In the genomic region with DNA sequence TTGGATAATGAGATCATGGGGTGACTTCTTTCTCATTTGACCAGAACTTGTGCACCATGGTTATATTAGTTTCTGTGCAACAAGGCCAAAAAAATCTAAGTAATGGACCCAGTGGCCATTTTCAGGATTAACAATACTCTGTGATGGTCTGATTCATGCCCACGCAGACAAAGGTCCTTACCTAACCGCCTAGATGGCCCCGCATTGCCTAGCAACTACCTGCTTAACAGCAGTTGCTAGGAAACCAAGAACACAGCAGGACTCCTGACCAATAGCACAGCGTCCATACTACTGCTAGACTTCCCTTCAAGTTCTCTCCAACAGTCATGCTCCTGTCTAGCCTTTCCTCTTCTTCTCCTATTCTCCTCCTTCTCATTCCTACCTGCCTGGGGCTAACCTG, we compare ENCODE assay signal across 11 cellular contexts. TPM values are rescaled to one million over a fixed set of nuclear protein-coding genes. Genes with fewer than 3 reads are reported as not detected.
DNase-seq lines count a peak whose midpoint lies in the region; ATAC-seq, FAIRE-seq and TF ChIP-seq lines count a peak whose summit lies in the region.
"Had no signal": no experiment of that assay in that cellular context is flagged by ENCODE, and none has a peak within 500 bp of the region (broad histone marks: within the 10 kb centered on the region; RNA-seq: fewer than 3 reads in every experiment).

No MANE protein-coding gene starts in this region.

- DNase-seq in AG04450 (ENCODE audit: low read depth, low spot score), result no peak
- peak; percentile 22 for DNase-seq in LHCN-M2 (ENCODE audit: low read depth)
- peak; percentile 41 for DNase-seq in WTC11 (ENCODE audit: low spot score)
- DNase-seq in ovary, result no peak
- no peak for DNase-seq in naive thymus-derived CD4-positive, alpha-beta T cell
- DNase-seq in activated CD4-positive, alpha-beta memory T cell treated with anti-CD3 and anti-CD28 coated beads, Interleukin-2, amount 10 ng/mL, durations not matched to agents 7 days and 5 days, result no peak
- DNase-seq: activated naive CD4-positive, alpha-beta T cell treated with anti-CD3 and anti-CD28 coated beads for 36 hours; NCI-H524 treated with DMSO at 0.1 percent for 48 hours had no signal

- 35 to 40% (median 38%) methylated on average over 4 of the region's 4 CpGs for WGBS in ovary, 3 donors

- H3K4me3 ChIP-seq in AG04450 (ENCODE audit: low read depth, low read length) (no peak overlapping the region), ovary (no peak overlapping the region)
- H3K4me3 ChIP-seq in naive thymus-derived CD4-positive, alpha-beta T cell (ENCODE audit: low read length), result no peak overlapping the region

- TF ChIP-seq CTCF in AG04450 (IDR thresholded peaks at IDR 0.05; ENCODE audit: low read depth, low read length), result no peak
- no peak for TF ChIP-seq CTCF in WTC11 (IDR thresholded peaks at IDR 0.05)
- no peak for TF ChIP-seq CTCF in ovary (IDR thresholded peaks at IDR 0.05)

- H3K27ac ChIP-seq in AG04450 (ENCODE audit: low read depth, low read length) (peak overlapping the region; percentile 97), ovary (no peak overlapping the region)
- no peak overlapping the region for H3K27ac ChIP-seq in naive thymus-derived CD4-positive, alpha-beta T cell (ENCODE audit: low read depth, low read length)
- H3K27ac ChIP-seq: C4-2B had no signal

- CTCF ChIA-PET in AG04450 (lab: Charles Lee), result no interaction called here
- CTCF ChIA-PET in WTC11 (lab: Charles Lee), result no interaction called here
- CTCF ChIA-PET in naive thymus-derived CD4-positive, alpha-beta T cell (lab: Charles Lee), result no interaction called here
- CTCF ChIA-PET in activated CD4-positive, alpha-beta memory T cell treated with anti-CD3 and anti-CD28 coated beads, Interleukin-2, amount 10 ng/mL, durations not matched to agents 7 days and 5 days (lab: Charles Lee), result no interaction called here

- no peaks in the 10 kb centered on the region for H3K9me3 Mint-ChIP-seq in WTC11
- H3K9me3 Mint-ChIP-seq in naive thymus-derived CD4-positive, alpha-beta T cell, result peaks cover 0 to 7% (median 0%) of the 10 kb centered on the region in 11 donors
- no peaks in the 10 kb centered on the region for H3K9me3 Mint-ChIP-seq in activated CD4-positive, alpha-beta memory T cell treated with anti-CD3 and anti-CD28 coated beads, Interleukin-2, amount 10 ng/mL, durations not matched to agents 7 days and 5 days
- H3K9me3 Mint-ChIP-seq: activated naive CD4-positive, alpha-beta T cell treated with anti-CD3 and anti-CD28 coated beads for 36 hours had no signal

- TF ChIP-seq EP300 in ovary (IDR thresholded peaks at IDR 0.05), result no peak

- H3K27me3 Mint-ChIP-seq in WTC11 (ENCODE audit: low read depth), result peaks cover 5% of the 10 kb centered on the region
- H3K27me3 Mint-ChIP-seq in naive thymus-derived CD4-positive, alpha-beta T cell, result no peaks in the 10 kb centered on the region
- H3K27me3 Mint-ChIP-seq in activated CD4-positive, alpha-beta memory T cell treated with anti-CD3 and anti-CD28 coated beads, Interleukin-2, amount 10 ng/mL, durations not matched to agents 7 days and 5 days, result no peaks in the 10 kb centered on the region

- H3K27ac Mint-ChIP-seq in WTC11, result no peak overlapping the region
- peak overlapping the region in 4 of 9 donors; percentile 17 to 75 (median 45) for H3K27ac Mint-ChIP-seq in naive thymus-derived CD4-positive, alpha-beta T cell
- H3K27ac Mint-ChIP-seq in activated CD4-positive, alpha-beta memory T cell treated with anti-CD3 and anti-CD28 coated beads, Interleukin-2, amount 10 ng/mL, durations not matched to agents 7 days and 5 days, result no peak overlapping the region
- H3K27ac Mint-ChIP-seq: activated naive CD4-positive, alpha-beta T cell treated with anti-CD3 and anti-CD28 coated beads for 36 hours had no signal

- H3K4me1 Mint-ChIP-seq in WTC11, result peaks cover 7% of the 10 kb centered on the region
- peaks cover 17 to 28% (median 25%) of the 10 kb centered on the region in 7 donors for H3K4me1 Mint-ChIP-seq in naive thymus-derived CD4-positive, alpha-beta T cell
- peaks cover 24% of the 10 kb centered on the region for H3K4me1 Mint-ChIP-seq in activated CD4-positive, alpha-beta memory T cell treated with anti-CD3 and anti-CD28 coated beads, Interleukin-2, amount 10 ng/mL, durations not matched to agents 7 days and 5 days

- intact Hi-C loops in ovary (cut with DNase I), result no loop called here
- intact Hi-C loops in naive thymus-derived CD4-positive, alpha-beta T cell (cut with micrococcal nuclease), result no loop called here

- H3K9me3 ChIP-seq in AG04450 (ENCODE audit: control insufficient read depth, insufficient read depth, low read length) (no peaks in the 10 kb centered on the region), ovary (no peaks in the 10 kb centered on the region)
- no peaks in the 10 kb centered on the region for H3K9me3 ChIP-seq in naive thymus-derived CD4-positive, alpha-beta T cell (ENCODE audit: control insufficient read depth in 2 of 3, low read length in 3 of 3)

- H3K36me3 ChIP-seq in ovary, result no peaks in the 10 kb centered on the region
- peaks cover 0 to 36% (median 0%) of the 10 kb centered on the region in 3 experiments for H3K36me3 ChIP-seq in naive thymus-derived CD4-positive, alpha-beta T cell (ENCODE audit: control insufficient read depth in 2 of 3, insufficient read depth in 3 of 3, low read length in 3 of 3)

- no peak overlapping the region for H3K4me3 Mint-ChIP-seq in WTC11
- no peak overlapping the region for H3K4me3 Mint-ChIP-seq in naive thymus-derived CD4-positive, alpha-beta T cell
- H3K4me3 Mint-ChIP-seq in activated CD4-positive, alpha-beta memory T cell treated with anti-CD3 and anti-CD28 coated beads, Interleukin-2, amount 10 ng/mL, durations not matched to agents 7 days and 5 days, result no peak overlapping the region
- H3K4me3 Mint-ChIP-seq: activated naive CD4-positive, alpha-beta T cell treated with anti-CD3 and anti-CD28 coated beads for 36 hours had no signal

- H3K27me3 ChIP-seq in AG04450 (ENCODE audit: control insufficient read depth, insufficient read depth, low read length) (no peaks in the 10 kb centered on the region), ovary (no peaks in the 10 kb centered on the region)
- no peaks in the 10 kb centered on the region for H3K27me3 ChIP-seq in naive thymus-derived CD4-positive, alpha-beta T cell (ENCODE audit: control insufficient read depth in 2 of 2, insufficient read depth in 2 of 2, low read length in 2 of 2)

- ATAC-seq in WTC11 (peak; percentile 74), HG02884 (IDR thresholded peaks at IDR 0.05; ENCODE audit: unreplicated experiment) (no peak)
- ATAC-seq in naive thymus-derived CD4-positive, alpha-beta T cell, result no peak

- POLR2A ChIA-PET in AG04450 (lab: Yijun Ruan, JAX) (interaction anchor here (2.0 kb wide), 1 partner anchor 8 kb away, joined by 7 read pairs; a partner anchor contains a TSS), WTC11 (lab: Charles Lee) (no interaction called here)
- POLR2A ChIA-PET in naive thymus-derived CD4-positive, alpha-beta T cell (lab: Charles Lee), result interaction anchor here (2.6 kb wide), 1 partner anchor 9 kb away, joined by 9 read pairs; a partner anchor contains a TSS
- POLR2A ChIA-PET in activated CD4-positive, alpha-beta memory T cell treated with anti-CD3 and anti-CD28 coated beads, Interleukin-2, amount 10 ng/mL, durations not matched to agents 7 days and 5 days (lab: Charles Lee), result no interaction called here

- H3K4me1 ChIP-seq in ovary (ENCODE audit: insufficient read depth), result no peaks in the 10 kb centered on the region
- peaks cover 14 to 21% of the 10 kb centered on the region in 2 donors for H3K4me1 ChIP-seq in naive thymus-derived CD4-positive, alpha-beta T cell (ENCODE audit: control insufficient read depth in 2 of 2, insufficient read depth in 2 of 2, low read length in 2 of 2)

- H3K36me3 Mint-ChIP-seq in WTC11, result no peaks in the 10 kb centered on the region
- H3K36me3 Mint-ChIP-seq in naive thymus-derived CD4-positive, alpha-beta T cell, result peaks cover 4 to 53% (median 39%) of the 10 kb centered on the region in 5 donors
- H3K36me3 Mint-ChIP-seq in activated CD4-positive, alpha-beta memory T cell treated with anti-CD3 and anti-CD28 coated beads, Interleukin-2, amount 10 ng/mL, durations not matched to agents 7 days and 5 days (ENCODE audit: low read depth), result peaks cover 43% of the 10 kb centered on the region

- peak; percentile 97 for FAIRE-seq in islet of Langerhans (lab: Jason Lieb, UNC)

- no peak for TF ChIP-seq POLR2A in ovary (IDR thresholded peaks at IDR 0.05)

TF ChIP-seq in WTC11, 78 proteins besides CTCF, POLR2A, EP300 and RAD21 (continues in another document):
- TF ChIP-seq ESRRA (CRISPR knock-in tag; IDR thresholded peaks at IDR 0.05; ENCODE audit: borderline replicate concordance), result no peak

RNA-seq across cellular contexts. Expression of a gene that starts 22.5 kb away (rescaled TPM):
- polyA plus RNA-seq in AG04450 (2011; rRNA removed) (10.0 and 13.7 TPM in 2 replicates), ovary (10 to 100 TPM; 11.6 to 15.7 TPM)
- polyA minus RNA-seq in AG04450 (2011; rRNA and poly(A)+ RNA removed), result 9.6 and 11.8 TPM in 2 replicates
- total RNA-seq in LHCN-M2 (2014; rRNA removed) (26.2 and 26.4 TPM in 2 replicates), WTC11 (2021) (22.6 to 25.5 TPM (median 24.8 TPM) in 3 replicates), ovary (10 to 100 TPM in 6 of 7 donors, 1 to 10 TPM in 1; 9.3 to 19.8 (median 16.4) TPM)
- 6.9 TPM for polyA plus RNA-seq in LHCN-M2 (2012)
- 10 to 100 TPM; 16.3 to 53.6 (median 38.4) TPM for total RNA-seq in naive thymus-derived CD4-positive, alpha-beta T cell
- 10 to 100 TPM; 19.8 to 20.6 TPM for polyA plus RNA-seq in naive thymus-derived CD4-positive, alpha-beta T cell
- 10 to 100 TPM; 28.7 to 29.0 TPM for total RNA-seq in activated CD4-positive, alpha-beta memory T cell treated with anti-CD3 and anti-CD28 coated beads, Interleukin-2, amount 10 ng/mL, durations not matched to agents 7 days and 5 days

RNA-seq across cellular contexts. Expression of a gene that starts 22.9 kb away (rescaled TPM):
- polyA plus RNA-seq in AG04450 (2011; rRNA removed) (88.2 and 101 TPM in 2 replicates), ovary (10 to 100 TPM; 35.4 to 57.3 TPM)
- polyA minus RNA-seq in AG04450 (2011; rRNA and poly(A)+ RNA removed), result 23.1 and 23.5 TPM in 2 replicates
- total RNA-seq in LHCN-M2 (2014; rRNA removed) (52.5 and 70.2 TPM in 2 replicates), WTC11 (2021) (39.1 to 47.1 TPM (median 39.4 TPM) in 3 replicates), ovary (10 to 100 TPM; 15.1 to 68.6 (median 51.2) TPM)
- 88.1 TPM for polyA plus RNA-seq in LHCN-M2 (2012)
- 10 to 100 TPM; 63.4 to 84.4 (median 80.4) TPM for total RNA-seq in naive thymus-derived CD4-positive, alpha-beta T cell
- polyA plus RNA-seq in naive thymus-derived CD4-positive, alpha-beta T cell, result 10 to 100 TPM; 50.2 to 59.1 TPM
- 10 to 100 TPM; 76.6 to 76.8 TPM for total RNA-seq in activated CD4-positive, alpha-beta memory T cell treated with anti-CD3 and anti-CD28 coated beads, Interleukin-2, amount 10 ng/mL, durations not matched to agents 7 days and 5 days

RNA-seq across cellular contexts. Expression of a gene that starts 40.1 kb away (rescaled TPM):
- polyA plus RNA-seq in AG04450 (2011; rRNA removed) (10.0 and 11.3 TPM in 2 replicates), ovary (1 to 10 TPM; 5.2 to 8.5 TPM)
- 18.7 and 19.5 TPM in 2 replicates for polyA minus RNA-seq in AG04450 (2011; rRNA and poly(A)+ RNA removed)
- total RNA-seq in LHCN-M2 (2014; rRNA removed) (10.2 and 10.6 TPM in 2 replicates), WTC11 (2021) (46.1 to 56.3 TPM (median 47.9 TPM) in 3 replicates), ovary (10 to 100 TPM in 5 of 7 donors, 1 to 10 TPM in 2; 4.9 to 15.1 (median 10.9) TPM)
- 6.1 TPM for polyA plus RNA-seq in LHCN-M2 (2012)
- total RNA-seq in naive thymus-derived CD4-positive, alpha-beta T cell, result 10 to 100 TPM in 3 of 5 experiments, 1 to 10 TPM in 2; 7.1 to 19.1 (median 11.3) TPM
- under 1 TPM; 0.95 to 0.99 TPM for polyA plus RNA-seq in naive thymus-derived CD4-positive, alpha-beta T cell
- total RNA-seq in activated CD4-positive, alpha-beta memory T cell treated with anti-CD3 and anti-CD28 coated beads, Interleukin-2, amount 10 ng/mL, durations not matched to agents 7 days and 5 days, result 10 to 100 TPM; 15.0 to 16.3 TPM

Comparison
In these comparisons a context has a peak if more than half of its experiments do, and no peak if none do; other contexts are left out.
1. DNase-seq: peak in LHCN-M2 (single experiment) and WTC11 (single experiment); none in AG04450 (single experiment), ovary (0 of 5), naive thymus-derived CD4-positive, alpha-beta T cell (0 of 9) and activated CD4-positive, alpha-beta memory T cell treated with anti-CD3 and anti-CD28 coated beads, Interleukin-2, amount 10 ng/mL, durations not matched to agents 7 days and 5 days (single experiment).
2. POLR2A ChIA-PET loops: an anchor here in AG04450 (2.0 kb wide) and naive thymus-derived CD4-positive, alpha-beta T cell (2.6 kb wide); none called in WTC11 and activated CD4-positive, alpha-beta memory T cell treated with anti-CD3 and anti-CD28 coated beads, Interleukin-2, amount 10 ng/mL, durations not matched to agents 7 days and 5 days.